ENCODE assay signal across 1 cellular context in the genomic region with DNA sequence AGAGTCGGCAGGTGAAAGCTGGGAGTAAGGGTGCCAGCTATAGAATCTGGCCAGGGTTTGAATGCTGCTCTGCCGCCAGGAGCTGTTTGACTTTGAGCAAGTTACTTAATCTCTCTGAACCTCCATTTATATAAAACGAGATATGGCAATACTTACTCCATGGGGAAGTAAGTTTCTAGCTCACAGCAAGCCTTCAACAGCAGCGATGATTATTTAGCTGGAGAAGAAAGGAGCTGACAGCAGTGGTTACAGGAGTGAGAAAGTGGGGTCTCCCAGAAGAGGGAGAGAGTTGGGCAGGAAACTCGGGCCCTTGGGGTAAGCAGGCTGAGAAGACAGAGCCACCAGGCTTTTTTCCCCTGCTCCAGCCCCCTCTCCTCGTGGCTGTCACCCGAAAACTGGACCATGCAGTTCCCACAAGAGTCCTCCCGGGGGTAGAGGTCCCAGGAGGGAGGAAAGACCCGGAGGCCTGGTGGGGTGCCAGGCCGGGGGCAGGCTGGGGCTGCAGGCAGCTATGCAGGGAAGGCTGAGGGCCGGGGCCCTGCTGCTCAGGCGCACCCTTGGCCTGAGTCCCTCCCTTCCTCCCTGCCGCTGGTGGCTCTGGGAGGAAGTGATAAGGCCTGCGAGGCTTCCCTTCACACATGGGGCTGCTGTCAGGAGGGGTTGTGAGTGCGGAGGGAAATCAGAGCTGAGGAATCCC.
TF ChIP-seq lines count a peak whose summit lies in the region.

No MANE protein-coding gene starts in this region.

TF ChIP-seq in K562, 482 proteins besides CTCF, POLR2A, EP300 and RAD21 (continued from another document and continues in another):
- TF ChIP-seq, protein P1, sequence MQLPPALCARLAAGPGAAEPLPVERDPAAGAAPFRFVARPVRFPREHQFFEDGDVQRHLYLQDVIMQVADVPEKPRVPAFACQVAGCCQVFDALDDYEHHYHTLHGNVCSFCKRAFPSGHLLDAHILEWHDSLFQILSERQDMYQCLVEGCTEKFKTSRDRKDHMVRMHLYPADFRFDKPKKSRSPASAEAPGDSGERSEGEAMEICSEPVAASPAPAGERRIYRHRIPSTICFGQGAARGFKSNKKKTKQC (CRISPR knock-in tag; IDR thresholded peaks at IDR 0.05), result no peak; the same call in 1 of the 2 replicates
- TF ChIP-seq FOXP1 (CRISPR knock-in tag; IDR thresholded peaks at IDR 0.05) (no peak), SRSF7 (optimal IDR thresholded peaks at IDR 0.05; ENCODE audit: low read depth, low read length) (no peak), RBM25 (IDR thresholded peaks at IDR 0.05; ENCODE audit: low read depth, low read length, severe bottlenecking) (no peak), ZNF263 (CRISPR knock-in tag; IDR thresholded peaks at IDR 0.05; ENCODE audit: borderline replicate concordance) (peak; percentile 79; the same call in 1 of the 2 replicates), ZBTB8A (IDR thresholded peaks at IDR 0.05; ENCODE audit: partially characterized antibody) (no peak), ZNF77 (CRISPR knock-in tag; IDR thresholded peaks at IDR 0.05) (no peak), RBM22 (IDR thresholded peaks at IDR 0.05; ENCODE audit: low read depth, low read length, poor library complexity, severe bottlenecking) (no peak), SAFB (IDR thresholded peaks at IDR 0.05; ENCODE audit: borderline replicate concordance, low read depth, low read length) (no peak), SMARCA4 (IDR thresholded peaks at IDR 0.05) (peak; percentile 83), SIX5 (IDR thresholded peaks at IDR 0.05; ENCODE audit: borderline replicate concordance in 1 of 2, insufficient read depth in 1 of 2, low read depth in 1 of 2, low read length in 2 of 2) (no peak), DNMT1 (IDR thresholded peaks at IDR 0.05) (no peak), ZNF589 (CRISPR knock-in tag; IDR thresholded peaks at IDR 0.05; ENCODE audit: low read depth) (peak; percentile 86; the same call in 1 of the 2 replicates), ZNF24 (IDR thresholded peaks at IDR 0.05) (no peak; the same call in 1 of the 2 replicates), TSC22D4 (tag; IDR thresholded peaks at IDR 0.05) (no peak), NFATC3 (IDR thresholded peaks at IDR 0.05) (no peak), FOXM1 (IDR thresholded peaks at IDR 0.05; ENCODE audit: low read depth) (peak; percentile 43; the same call in 1 of the 2 replicates), FOXM1 (CRISPR knock-in tag; IDR thresholded peaks at IDR 0.05; ENCODE audit: low read depth) (no peak), NR1H2 (CRISPR knock-in tag; IDR thresholded peaks at IDR 0.05) (no peak), GABPA (tag; conservative IDR thresholded peaks at IDR 0.05; ENCODE audit: low read depth) (peak; percentile 75), NRF1 (conservative IDR thresholded peaks at IDR 0.05 in 1 of 2, IDR thresholded peaks at IDR 0.05 in 1 of 2) (peak; percentile 87 to 89), PYGO2 (tag; IDR thresholded peaks at IDR 0.05) (peak; percentile 43), ZFP1 (CRISPR knock-in tag; IDR thresholded peaks at IDR 0.05) (no peak), ZZZ3 (IDR thresholded peaks at IDR 0.05) (no peak), NELFE (IDR thresholded peaks at IDR 0.05; ENCODE audit: insufficient read depth, insufficient read length) (no peak), POLR2G (IDR thresholded peaks at IDR 0.05; ENCODE audit: low read depth, low read length) (peak; percentile 78), ADNP (tag; IDR thresholded peaks at IDR 0.05) (no peak), ETS2 (tag; IDR thresholded peaks at IDR 0.05; ENCODE audit: borderline replicate concordance, poor library complexity, severe bottlenecking) (no peak), DDX20 (tag; IDR thresholded peaks at IDR 0.05; ENCODE audit: low read depth) (peak; percentile 74), RHOXF2B (CRISPR knock-in tag; conservative IDR thresholded peaks at IDR 0.05) (no peak), MXI1 (IDR thresholded peaks at IDR 0.05; ENCODE audit: low read depth, low read length) (peak; percentile 83), NR2C1 (IDR thresholded peaks at IDR 0.05) (no peak), NR2C1 (tag; IDR thresholded peaks at IDR 0.05) (peak; percentile 51; the same call in 1 of the 2 replicates), ZNF140 (CRISPR knock-in tag; IDR thresholded peaks at IDR 0.05) (no peak), ZBTB1 (CRISPR knock-in tag; IDR thresholded peaks at IDR 0.05; ENCODE audit: borderline replicate concordance, low read depth) (no peak; the same call in 1 of the 2 replicates), POLR2B (IDR thresholded peaks at IDR 0.05; ENCODE audit: low read depth, partially characterized antibody) (peak; percentile 59), SUPT5H (IDR thresholded peaks at IDR 0.05) (peak; percentile 53; the same call in 1 of the 2 replicates), KLF16 (IDR thresholded peaks at IDR 0.05) (peak; percentile 88), ZNF175 (CRISPR knock-in tag; IDR thresholded peaks at IDR 0.05; ENCODE audit: low read depth) (peak; percentile 78; the same call in 1 of the 2 replicates), STAT5B (CRISPR knock-in tag; IDR thresholded peaks at IDR 0.05) (no peak), MCM3 (IDR thresholded peaks at IDR 0.05) (no peak), MBD2 (IDR thresholded peaks at IDR 0.05; ENCODE audit: borderline replicate concordance, low read depth) (peak; percentile 49; the same call in 1 of the 2 replicates), FOXA1 (IDR thresholded peaks at IDR 0.05; ENCODE audit: borderline replicate concordance) (no peak), MEF2A (IDR thresholded peaks at IDR 0.05; ENCODE audit: control insufficient read depth, low read depth, low read length) (no peak), ZNF197 (CRISPR knock-in tag; IDR thresholded peaks at IDR 0.05; ENCODE audit: low read depth) (no peak), SIN3A (IDR thresholded peaks at IDR 0.05; ENCODE audit: borderline replicate concordance in 2 of 2, control insufficient read depth in 1 of 2, low read depth in 2 of 2, low read length in 2 of 2) (peak; percentile 77 to 81; a peak in 2 of 4 replicates), LCOR (CRISPR knock-in tag; IDR thresholded peaks at IDR 0.05) (peak; percentile 71; the same call in 1 of the 2 replicates), MTA3 (IDR thresholded peaks at IDR 0.05; ENCODE audit: borderline replicate concordance) (peak; percentile 83; the same call in 1 of the 2 replicates)
- TF ChIP-seq, protein P2, sequence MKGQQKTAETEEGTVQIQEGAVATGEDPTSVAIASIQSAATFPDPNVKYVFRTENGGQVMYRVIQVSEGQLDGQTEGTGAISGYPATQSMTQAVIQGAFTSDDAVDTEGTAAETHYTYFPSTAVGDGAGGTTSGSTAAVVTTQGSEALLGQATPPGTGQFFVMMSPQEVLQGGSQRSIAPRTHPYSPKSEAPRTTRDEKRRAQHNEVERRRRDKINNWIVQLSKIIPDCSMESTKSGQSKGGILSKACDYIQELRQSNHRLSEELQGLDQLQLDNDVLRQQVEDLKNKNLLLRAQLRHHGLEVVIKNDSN (CRISPR knock-in tag; IDR thresholded peaks at IDR 0.05), result no peak; the same call in 1 of the 2 replicates
- TF ChIP-seq, protein P3, sequence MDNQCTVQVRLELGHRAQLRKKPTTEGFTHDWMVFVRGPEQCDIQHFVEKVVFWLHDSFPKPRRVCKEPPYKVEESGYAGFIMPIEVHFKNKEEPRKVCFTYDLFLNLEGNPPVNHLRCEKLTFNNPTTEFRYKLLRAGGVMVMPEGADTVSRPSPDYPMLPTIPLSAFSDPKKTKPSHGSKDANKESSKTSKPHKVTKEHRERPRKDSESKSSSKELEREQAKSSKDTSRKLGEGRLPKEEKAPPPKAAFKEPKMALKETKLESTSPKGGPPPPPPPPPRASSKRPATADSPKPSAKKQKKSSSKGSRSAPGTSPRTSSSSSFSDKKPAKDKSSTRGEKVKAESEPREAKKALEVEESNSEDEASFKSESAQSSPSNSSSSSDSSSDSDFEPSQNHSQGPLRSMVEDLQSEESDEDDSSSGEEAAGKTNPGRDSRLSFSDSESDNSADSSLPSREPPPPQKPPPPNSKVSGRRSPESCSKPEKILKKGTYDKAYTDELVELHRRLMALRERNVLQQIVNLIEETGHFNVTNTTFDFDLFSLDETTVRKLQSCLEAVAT (IDR thresholded peaks at IDR 0.05), result no peak
- TF ChIP-seq, protein P4, sequence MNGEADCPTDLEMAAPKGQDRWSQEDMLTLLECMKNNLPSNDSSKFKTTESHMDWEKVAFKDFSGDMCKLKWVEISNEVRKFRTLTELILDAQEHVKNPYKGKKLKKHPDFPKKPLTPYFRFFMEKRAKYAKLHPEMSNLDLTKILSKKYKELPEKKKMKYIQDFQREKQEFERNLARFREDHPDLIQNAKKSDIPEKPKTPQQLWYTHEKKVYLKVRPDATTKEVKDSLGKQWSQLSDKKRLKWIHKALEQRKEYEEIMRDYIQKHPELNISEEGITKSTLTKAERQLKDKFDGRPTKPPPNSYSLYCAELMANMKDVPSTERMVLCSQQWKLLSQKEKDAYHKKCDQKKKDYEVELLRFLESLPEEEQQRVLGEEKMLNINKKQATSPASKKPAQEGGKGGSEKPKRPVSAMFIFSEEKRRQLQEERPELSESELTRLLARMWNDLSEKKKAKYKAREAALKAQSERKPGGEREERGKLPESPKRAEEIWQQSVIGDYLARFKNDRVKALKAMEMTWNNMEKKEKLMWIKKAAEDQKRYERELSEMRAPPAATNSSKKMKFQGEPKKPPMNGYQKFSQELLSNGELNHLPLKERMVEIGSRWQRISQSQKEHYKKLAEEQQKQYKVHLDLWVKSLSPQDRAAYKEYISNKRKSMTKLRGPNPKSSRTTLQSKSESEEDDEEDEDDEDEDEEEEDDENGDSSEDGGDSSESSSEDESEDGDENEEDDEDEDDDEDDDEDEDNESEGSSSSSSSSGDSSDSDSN (IDR thresholded peaks at IDR 0.05; ENCODE audit: borderline replicate concordance in 1 of 2, low read depth in 2 of 2, low read length in 2 of 2), result peak; percentile 32 to 94; a peak in 1 of 4 replicates
- TF ChIP-seq, protein P5, sequence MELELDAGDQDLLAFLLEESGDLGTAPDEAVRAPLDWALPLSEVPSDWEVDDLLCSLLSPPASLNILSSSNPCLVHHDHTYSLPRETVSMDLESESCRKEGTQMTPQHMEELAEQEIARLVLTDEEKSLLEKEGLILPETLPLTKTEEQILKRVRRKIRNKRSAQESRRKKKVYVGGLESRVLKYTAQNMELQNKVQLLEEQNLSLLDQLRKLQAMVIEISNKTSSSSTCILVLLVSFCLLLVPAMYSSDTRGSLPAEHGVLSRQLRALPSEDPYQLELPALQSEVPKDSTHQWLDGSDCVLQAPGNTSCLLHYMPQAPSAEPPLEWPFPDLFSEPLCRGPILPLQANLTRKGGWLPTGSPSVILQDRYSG (tag; conservative IDR thresholded peaks at IDR 0.05; ENCODE audit: low read depth), result peak; percentile 68
- TF ChIP-seq, protein P6, sequence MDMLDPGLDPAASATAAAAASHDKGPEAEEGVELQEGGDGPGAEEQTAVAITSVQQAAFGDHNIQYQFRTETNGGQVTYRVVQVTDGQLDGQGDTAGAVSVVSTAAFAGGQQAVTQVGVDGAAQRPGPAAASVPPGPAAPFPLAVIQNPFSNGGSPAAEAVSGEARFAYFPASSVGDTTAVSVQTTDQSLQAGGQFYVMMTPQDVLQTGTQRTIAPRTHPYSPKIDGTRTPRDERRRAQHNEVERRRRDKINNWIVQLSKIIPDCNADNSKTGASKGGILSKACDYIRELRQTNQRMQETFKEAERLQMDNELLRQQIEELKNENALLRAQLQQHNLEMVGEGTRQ (CRISPR knock-in tag; IDR thresholded peaks at IDR 0.05), result no peak
- TF ChIP-seq, protein P7, sequence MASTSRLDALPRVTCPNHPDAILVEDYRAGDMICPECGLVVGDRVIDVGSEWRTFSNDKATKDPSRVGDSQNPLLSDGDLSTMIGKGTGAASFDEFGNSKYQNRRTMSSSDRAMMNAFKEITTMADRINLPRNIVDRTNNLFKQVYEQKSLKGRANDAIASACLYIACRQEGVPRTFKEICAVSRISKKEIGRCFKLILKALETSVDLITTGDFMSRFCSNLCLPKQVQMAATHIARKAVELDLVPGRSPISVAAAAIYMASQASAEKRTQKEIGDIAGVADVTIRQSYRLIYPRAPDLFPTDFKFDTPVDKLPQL (IDR thresholded peaks at IDR 0.05; ENCODE audit: extremely low read depth, insufficient read length), result no peak
- TF ChIP-seq, protein P8, sequence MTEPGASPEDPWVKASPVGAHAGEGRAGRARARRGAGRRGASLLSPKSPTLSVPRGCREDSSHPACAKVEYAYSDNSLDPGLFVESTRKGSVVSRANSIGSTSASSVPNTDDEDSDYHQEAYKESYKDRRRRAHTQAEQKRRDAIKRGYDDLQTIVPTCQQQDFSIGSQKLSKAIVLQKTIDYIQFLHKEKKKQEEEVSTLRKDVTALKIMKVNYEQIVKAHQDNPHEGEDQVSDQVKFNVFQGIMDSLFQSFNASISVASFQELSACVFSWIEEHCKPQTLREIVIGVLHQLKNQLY (CRISPR knock-in tag; conservative IDR thresholded peaks at IDR 0.05), result no peak
- TF ChIP-seq, protein P9, sequence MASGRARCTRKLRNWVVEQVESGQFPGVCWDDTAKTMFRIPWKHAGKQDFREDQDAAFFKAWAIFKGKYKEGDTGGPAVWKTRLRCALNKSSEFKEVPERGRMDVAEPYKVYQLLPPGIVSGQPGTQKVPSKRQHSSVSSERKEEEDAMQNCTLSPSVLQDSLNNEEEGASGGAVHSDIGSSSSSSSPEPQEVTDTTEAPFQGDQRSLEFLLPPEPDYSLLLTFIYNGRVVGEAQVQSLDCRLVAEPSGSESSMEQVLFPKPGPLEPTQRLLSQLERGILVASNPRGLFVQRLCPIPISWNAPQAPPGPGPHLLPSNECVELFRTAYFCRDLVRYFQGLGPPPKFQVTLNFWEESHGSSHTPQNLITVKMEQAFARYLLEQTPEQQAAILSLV (tag; IDR thresholded peaks at IDR 0.05), result peak; percentile 15; the same call in 1 of the 2 replicates
- TF ChIP-seq, protein P10, sequence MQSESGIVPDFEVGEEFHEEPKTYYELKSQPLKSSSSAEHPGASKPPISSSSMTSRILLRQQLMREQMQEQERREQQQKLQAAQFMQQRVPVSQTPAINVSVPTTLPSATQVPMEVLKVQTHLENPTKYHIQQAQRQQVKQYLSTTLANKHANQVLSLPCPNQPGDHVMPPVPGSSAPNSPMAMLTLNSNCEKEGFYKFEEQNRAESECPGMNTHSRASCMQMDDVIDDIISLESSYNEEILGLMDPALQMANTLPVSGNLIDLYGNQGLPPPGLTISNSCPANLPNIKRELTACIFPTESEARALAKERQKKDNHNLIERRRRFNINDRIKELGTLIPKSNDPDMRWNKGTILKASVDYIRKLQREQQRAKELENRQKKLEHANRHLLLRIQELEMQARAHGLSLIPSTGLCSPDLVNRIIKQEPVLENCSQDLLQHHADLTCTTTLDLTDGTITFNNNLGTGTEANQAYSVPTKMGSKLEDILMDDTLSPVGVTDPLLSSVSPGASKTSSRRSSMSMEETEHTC (IDR thresholded peaks at IDR 0.05), result peak; percentile 50
- TF ChIP-seq, protein P11, sequence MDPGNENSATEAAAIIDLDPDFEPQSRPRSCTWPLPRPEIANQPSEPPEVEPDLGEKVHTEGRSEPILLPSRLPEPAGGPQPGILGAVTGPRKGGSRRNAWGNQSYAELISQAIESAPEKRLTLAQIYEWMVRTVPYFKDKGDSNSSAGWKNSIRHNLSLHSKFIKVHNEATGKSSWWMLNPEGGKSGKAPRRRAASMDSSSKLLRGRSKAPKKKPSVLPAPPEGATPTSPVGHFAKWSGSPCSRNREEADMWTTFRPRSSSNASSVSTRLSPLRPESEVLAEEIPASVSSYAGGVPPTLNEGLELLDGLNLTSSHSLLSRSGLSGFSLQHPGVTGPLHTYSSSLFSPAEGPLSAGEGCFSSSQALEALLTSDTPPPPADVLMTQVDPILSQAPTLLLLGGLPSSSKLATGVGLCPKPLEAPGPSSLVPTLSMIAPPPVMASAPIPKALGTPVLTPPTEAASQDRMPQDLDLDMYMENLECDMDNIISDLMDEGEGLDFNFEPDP (CRISPR knock-in tag; IDR thresholded peaks at IDR 0.05), result peak; percentile 85; the same call in 1 of the 2 replicates
